10 cellular contexts compared by ENCODE assay signal in the genomic region with DNA sequence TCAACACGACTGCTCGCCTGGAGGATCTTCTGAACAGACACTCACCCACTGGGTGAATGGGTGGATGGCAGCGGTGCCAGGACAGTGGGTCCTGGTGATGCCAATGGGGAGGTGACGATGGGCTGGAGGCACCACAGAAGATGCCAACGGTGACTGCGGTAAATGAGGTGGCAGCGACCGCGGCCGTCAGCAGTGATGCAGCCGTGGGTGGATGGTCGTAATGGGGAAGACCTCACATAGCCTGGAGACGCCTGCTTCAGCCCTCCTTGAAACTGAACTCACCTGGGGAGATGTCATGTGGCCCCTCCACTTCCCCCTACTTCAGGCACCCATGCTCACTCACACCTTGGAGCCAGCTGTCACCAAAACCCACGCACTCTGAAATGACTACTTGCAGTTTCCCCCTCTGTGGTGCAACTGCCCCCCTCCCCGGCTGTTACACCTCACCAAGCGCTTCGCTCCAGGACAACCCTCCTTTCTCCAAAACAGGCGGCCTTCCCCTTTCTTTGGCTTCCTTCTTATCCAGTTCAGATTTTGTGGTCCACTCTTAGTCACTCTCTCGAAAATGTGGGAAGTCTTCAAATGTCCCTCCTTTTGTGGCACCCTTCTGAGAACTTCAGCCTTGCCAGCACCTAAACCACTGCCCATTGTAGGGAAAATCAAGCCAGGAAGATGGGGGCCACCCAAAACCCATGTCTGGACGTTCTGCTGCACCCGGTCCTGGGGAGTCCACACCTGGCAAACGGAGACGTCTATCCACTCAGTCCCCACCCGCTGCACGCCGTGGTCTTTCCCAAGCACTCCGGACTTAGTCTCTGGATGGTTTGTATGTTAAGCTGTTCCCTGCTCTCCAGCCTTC. TPM values are rescaled to one million over a fixed set of nuclear protein-coding genes. Genes with fewer than 3 reads are reported as not detected.
DNase-seq lines count a peak whose midpoint lies in the region; ATAC-seq and TF ChIP-seq lines count a peak whose summit lies in the region.
"Had no signal": no experiment of that assay in that cellular context is flagged by ENCODE, and none has a peak within 500 bp of the region (broad histone marks: within the 10 kb centered on the region; RNA-seq: fewer than 3 reads in every experiment).

No MANE protein-coding gene starts in this region.

- H3K4me3 ChIP-seq in breast epithelium (no peak overlapping the region), OCI-LY7 (ENCODE audit: low read depth, low read length, poor library complexity, severe bottlenecking) (no peak overlapping the region)
- H3K4me3 ChIP-seq: spleen had no signal

- H3K27ac ChIP-seq in breast epithelium (no peak overlapping the region), OCI-LY7 (ENCODE audit: low read depth, low read length, poor library complexity, severe bottlenecking) (no peak overlapping the region)

- H3K9me2 ChIP-seq in OCI-LY7 (ENCODE audit: insufficient read depth, low read length): no peaks in the 10 kb centered on the region

- DNase-seq in MCF 10A (ENCODE audit: unreplicated experiment) (no peak), breast epithelium (ENCODE audit: low spot score in 2 of 2) (no peak), KG1 (lab: John Stamatoyannopoulos, UW) (no peak), OCI-LY7 (ENCODE audit: low spot score) (no peak), NCI-H526 (lab: John Stamatoyannopoulos, UW) (no peak), NCI-H2029 treated with DMSO at 0.1 percent for 48 hours (lab: John Stamatoyannopoulos, UW) (no peak)
- peak; percentile 28 for DNase-seq in activated T-helper 9 cell treated with anti-CD3 and anti-CD28 coated beads, Interleukin-2, amount 50 U/mL, for 16 hours (ENCODE audit: low read depth)
- DNase-seq: activated gamma-delta T cell treated with Interleukin-2 at 50 U/mL for 16 hours, spleen had no signal

- no peaks in the 10 kb centered on the region for H3K9me3 ChIP-seq in breast epithelium
- no peaks in the 10 kb centered on the region for H3K9me3 ChIP-seq in OCI-LY7 (ENCODE audit: low read length)
- H3K9me3 ChIP-seq: spleen had no signal

- peaks cover 13% of the 10 kb centered on the region for H3K27me3 Mint-ChIP-seq in MCF 10A (ENCODE audit: insufficient read depth, unreplicated experiment)

- no peak overlapping the region for H3K4me3 Mint-ChIP-seq in MCF 10A (ENCODE audit: unreplicated experiment)

- H3K4me1 ChIP-seq in breast epithelium: peaks cover 17 to 21% of the 10 kb centered on the region in 2 donors
- H3K4me1 ChIP-seq in OCI-LY7 (ENCODE audit: insufficient read depth, low read length, poor library complexity, severe bottlenecking): no peaks in the 10 kb centered on the region

- peaks cover 8% of the 10 kb centered on the region for H3K36me3 Mint-ChIP-seq in MCF 10A (ENCODE audit: insufficient read depth, unreplicated experiment)

- H2AFZ ChIP-seq in OCI-LY7 (ENCODE audit: low read length): no peak overlapping the region

- no peak for TF ChIP-seq CTCF in MCF 10A (IDR thresholded peaks at IDR 0.05; ENCODE audit: unreplicated experiment)
- no peak for TF ChIP-seq CTCF in breast epithelium (IDR thresholded peaks at IDR 0.05)
- no peak for TF ChIP-seq CTCF in OCI-LY7 (conservative IDR thresholded peaks at IDR 0.05; ENCODE audit: low read length)

- no peak overlapping the region for H3K4me2 ChIP-seq in OCI-LY7 (ENCODE audit: low read length)

- H4K20me1 ChIP-seq in OCI-LY7 (ENCODE audit: insufficient read depth, low read length): no peaks in the 10 kb centered on the region

- H3K27me3 ChIP-seq in breast epithelium: no peaks in the 10 kb centered on the region

- no peaks in the 10 kb centered on the region for H3K79me2 ChIP-seq in OCI-LY7 (ENCODE audit: insufficient read depth, low read depth, low read length)

- no peaks in the 10 kb centered on the region for H3K9me3 Mint-ChIP-seq in MCF 10A (ENCODE audit: unreplicated experiment)

- peak overlapping the region; percentile 24 for H3K27ac Mint-ChIP-seq in MCF 10A (ENCODE audit: low read depth, unreplicated experiment)

- H3K4me1 Mint-ChIP-seq in MCF 10A (ENCODE audit: insufficient read depth, unreplicated experiment): no peaks in the 10 kb centered on the region

- peak; percentile 74 for ATAC-seq in HG02981 (IDR thresholded peaks at IDR 0.05; ENCODE audit: unreplicated experiment)

- BruUV-seq in MCF 10A (replicated peaks; lab: Mats Ljungman, UMichigan): no TSS peak
- no TSS peak for BruUV-seq in OCI-LY7 (replicated peaks; lab: Mats Ljungman, UMichigan)

- intact Hi-C loops in MCF 10A (cut with micrococcal nuclease) (no loop called here), breast epithelium (cut with DNase I; ENCODE audit: low total_unique reads) (no loop called here), OCI-LY7 (cut with micrococcal nuclease; ENCODE audit: unreplicated experiment) (no loop called here)

- H3K36me3 ChIP-seq in breast epithelium: no peaks in the 10 kb centered on the region
- H3K36me3 ChIP-seq in OCI-LY7 (ENCODE audit: insufficient read depth, low read length): no peaks in the 10 kb centered on the region
- H3K36me3 ChIP-seq: spleen had no signal

- TF ChIP-seq POLR2A in breast epithelium (IDR thresholded peaks at IDR 0.05): no peak

- CTCF ChIA-PET in MCF 10A (lab: Yijun Ruan, JAX) (interaction anchor here (0.6 to 0.7 kb wide), 3 partner anchors 12 to 119 kb away, joined by 3 to 5 read pairs (median 4); no protein-coding TSS in a partner anchor), OCI-LY7 (lab: Charles Lee; ENCODE audit: unreplicated experiment) (no interaction called here)

- POLR2A ChIA-PET in MCF 10A (lab: Yijun Ruan, JAX): interaction anchor here (0.7 to 2.4 kb wide), 3 partner anchors 14 to 152 kb away, joined by 3 to 13 read pairs (median 3); a partner anchor contains a TSS
- POLR2A ChIA-PET in OCI-LY7 (lab: Charles Lee): no interaction called here

RNA-seq across cellular contexts. Expression of a gene that starts 10.4 kb away (rescaled TPM):
- total RNA-seq in MCF 10A (2022) (not detected in 2 replicates), breast epithelium (not detected), OCI-LY7 (2022) (0.29 TPM in 1 of 2 replicates, not detected in the other)
- total RNA-seq in OCI-LY7 (2014; rRNA removed; shearing (Covaris generic)): not detected in 2 replicates
- total RNA-seq: spleen had no signal

RNA-seq across cellular contexts. Expression of a gene that starts 14.2 kb away (rescaled TPM):
- total RNA-seq in MCF 10A (2022) (174 and 175 TPM in 2 replicates), breast epithelium (100 to 1,000 TPM in 1 of 3 donors, 10 to 100 TPM in 2; 75.1 to 146 (median 84.2) TPM), OCI-LY7 (2022) (47.0 and 51.0 TPM in 2 replicates)
- total RNA-seq in OCI-LY7 (2014; rRNA removed; shearing (Covaris generic)): 27.2 and 28.6 TPM in 2 replicates

RNA-seq across cellular contexts. Expression of a gene that starts 19.9 kb away (rescaled TPM):
- total RNA-seq in MCF 10A (2022) (0.63 and 0.71 TPM in 2 replicates), breast epithelium (10 to 100 TPM in 2 of 3 donors, 1 to 10 TPM in 1; 8.2 to 18.7 (median 10.7) TPM), OCI-LY7 (2022) (0.67 and 1.1 TPM in 2 replicates)
- total RNA-seq in OCI-LY7 (2014; rRNA removed; shearing (Covaris generic)): 0.57 and 1.3 TPM in 2 replicates

RNA-seq across cellular contexts. Expression of a gene that starts 44.0 kb away (rescaled TPM):
- total RNA-seq in MCF 10A (2022): 38.1 and 45.0 TPM in 2 replicates
- total RNA-seq in breast epithelium: 10 to 100 TPM; 31.1 to 37.9 (median 37.0) TPM
- 23.5 and 27.7 TPM in 2 replicates for total RNA-seq in OCI-LY7 (2014; rRNA removed; shearing (Covaris generic))
- total RNA-seq in OCI-LY7 (2022): 24.1 and 27.5 TPM in 2 replicates
